In genomic region chr1:153364766-153365678, GRCh38 we compare ENCODE assay signal across 17 cellular contexts. TPM values are rescaled to one million over a fixed set of nuclear protein-coding genes. Genes with fewer than 3 reads are reported as not detected.
DNase-seq lines count a peak whose midpoint lies in the region; ATAC-seq, FAIRE-seq and TF ChIP-seq lines count a peak whose summit lies in the region.
"Had no signal": no experiment of that assay in that cellular context is flagged by ENCODE, and none has a peak within 500 bp of the region (broad histone marks: within the 10 kb centered on the region; RNA-seq: fewer than 3 reads in every experiment).

No MANE protein-coding gene starts in this region.

- H3K4me3 ChIP-seq in bronchial epithelial cell (ENCODE audit: low read depth, low read length) = no peak overlapping the region
- H3K4me3 ChIP-seq in skin epidermis = no peak overlapping the region
- H3K4me3 ChIP-seq: HAP-1, lung, tibial artery had no signal

- FAIRE-seq in bronchial epithelial cell (lab: Jason Lieb, UNC) = peak; percentile 96

- H3K36me3 ChIP-seq in bronchial epithelial cell (ENCODE audit: control insufficient read depth, insufficient read depth, low read length) = no peaks in the 10 kb centered on the region
- H3K36me3 ChIP-seq: HAP-1, tibial artery, WERI-Rb-1 had no signal

- DNase-seq in NOMO-1 treated with DMSO at 0.1 percent for 48 hours (lab: John Stamatoyannopoulos, UW; ENCODE audit: unreplicated experiment) = peak; percentile 94
- DNase-seq in bronchial epithelial cell (ENCODE audit: low read depth) = peak; percentile 88
- DNase-seq in activated naive CD4-positive, alpha-beta T cell treated with anti-CD3 and anti-CD28 coated beads, Interleukin-2, amount 50 U/mL, for 72 hours (ENCODE audit: low spot score in 2 of 2) = no peak
- DNase-seq: activated CD8-positive, alpha-beta memory T cell treated with anti-CD3 and anti-CD28 coated beads for 24 hours; CD4-positive, CD25-positive, alpha-beta regulatory T cell; NCI-H1105 treated with DMSO at 0.1 percent for 48 hours; NCI-H2227 treated with DMSO at 0.1 percent for 48 hours; nephron progenitor cell; right cardiac atrium; SW 1271 had no signal

- peak overlapping the region in 1 of 2 donors; percentile 90 for H3K27ac Mint-ChIP-seq in activated naive CD4-positive, alpha-beta T cell treated with anti-CD3 and anti-CD28 coated beads, Interleukin-2, amount 50 U/mL, for 72 hours
- H3K27ac Mint-ChIP-seq: CD4-positive, CD25-positive, alpha-beta regulatory T cell; IgD-negative memory B cell; nephron progenitor cell had no signal

- TF ChIP-seq CTCF in bronchial epithelial cell (IDR thresholded peaks at IDR 0.05; ENCODE audit: insufficient read depth, low read length, severe bottlenecking) = peak; percentile 33

- no peaks in the 10 kb centered on the region for H3K27me3 ChIP-seq in bronchial epithelial cell (ENCODE audit: control insufficient read depth, insufficient read depth, low read length)

- no peaks in the 10 kb centered on the region for H3K9me3 Mint-ChIP-seq in activated naive CD4-positive, alpha-beta T cell treated with anti-CD3 and anti-CD28 coated beads, Interleukin-2, amount 50 U/mL, for 72 hours
- H3K9me3 Mint-ChIP-seq: CD4-positive, CD25-positive, alpha-beta regulatory T cell; IgD-negative memory B cell had no signal

- no peak for ATAC-seq in GM18870 (IDR thresholded peaks at IDR 0.05; ENCODE audit: unreplicated experiment)
- no peak for ATAC-seq in activated naive CD4-positive, alpha-beta T cell treated with anti-CD3 and anti-CD28 coated beads, Interleukin-2, amount 50 U/mL, for 72 hours
- ATAC-seq: right cardiac atrium had no signal

- H3K27ac ChIP-seq in skin epidermis = peak overlapping the region in 16 of 21 experiments; percentile 10 to 91 (median 60)
- H3K27ac ChIP-seq: tibial artery, WERI-Rb-1 had no signal

- no peaks in the 10 kb centered on the region for H3K36me3 Mint-ChIP-seq in activated naive CD4-positive, alpha-beta T cell treated with anti-CD3 and anti-CD28 coated beads, Interleukin-2, amount 50 U/mL, for 72 hours
- H3K36me3 Mint-ChIP-seq: CD4-positive, CD25-positive, alpha-beta regulatory T cell had no signal

RNA-seq across cellular contexts. Expression of gene S100A9, which starts 7.4 kb away (rescaled TPM):
- total RNA-seq in bronchial epithelial cell = 735 and 3,796 TPM in 2 replicates
- 1 to 10 TPM in 1 of 2 donors, under 1 TPM in 1; 0.73 to 1.4 TPM for total RNA-seq in activated naive CD4-positive, alpha-beta T cell treated with anti-CD3 and anti-CD28 coated beads, Interleukin-2, amount 50 U/mL, for 72 hours
- total RNA-seq: CD4-positive, CD25-positive, alpha-beta regulatory T cell had no signal

RNA-seq across cellular contexts. Expression of gene S100A12, which starts 10.4 kb away (rescaled TPM):
- 5.5 TPM in 1 of 2 replicates, not detected in the other for total RNA-seq in bronchial epithelial cell
- not detected for total RNA-seq in activated naive CD4-positive, alpha-beta T cell treated with anti-CD3 and anti-CD28 coated beads, Interleukin-2, amount 50 U/mL, for 72 hours
- total RNA-seq: CD4-positive, CD25-positive, alpha-beta regulatory T cell had no signal

RNA-seq across cellular contexts. Expression of gene PGLYRP4, which starts 16.4 kb away (rescaled TPM):
- total RNA-seq in bronchial epithelial cell = 2.0 TPM in 1 of 2 replicates, not detected in the other
- total RNA-seq in activated naive CD4-positive, alpha-beta T cell treated with anti-CD3 and anti-CD28 coated beads, Interleukin-2, amount 50 U/mL, for 72 hours = not detected
- total RNA-seq: right cardiac atrium had no signal

RNA-seq across cellular contexts. Expression of gene S100A8, which starts 25.9 kb away (rescaled TPM):
- total RNA-seq in bronchial epithelial cell = 50.0 and 551 TPM in 2 replicates
- total RNA-seq in activated naive CD4-positive, alpha-beta T cell treated with anti-CD3 and anti-CD28 coated beads, Interleukin-2, amount 50 U/mL, for 72 hours = not detected
- total RNA-seq: CD4-positive, CD25-positive, alpha-beta regulatory T cell had no signal

RNA-seq across cellular contexts. Expression of gene S100A7A, which starts 51.3 kb away (rescaled TPM):
- total RNA-seq in bronchial epithelial cell = not detected in 2 replicates
- not detected for total RNA-seq in activated naive CD4-positive, alpha-beta T cell treated with anti-CD3 and anti-CD28 coated beads, Interleukin-2, amount 50 U/mL, for 72 hours
- total RNA-seq: CD4-positive, CD25-positive, alpha-beta regulatory T cell; lung; right cardiac atrium had no signal

Comparison
In these comparisons a context has a peak if more than half of its experiments do, and no peak if none do; other contexts are left out.
1. DNase-seq: peak in NOMO-1 treated with DMSO at 0.1 percent for 48 hours (single experiment) and bronchial epithelial cell (single experiment); none in activated naive CD4-positive, alpha-beta T cell treated with anti-CD3 and anti-CD28 coated beads, Interleukin-2, amount 50 U/mL, for 72 hours (0 of 2).
2. RNA of gene S100A9, which starts 7.4 kb away (total RNA-seq): 735 to 3,796 TPM in bronchial epithelial cell; 0.73 to 1.4 TPM in activated naive CD4-positive, alpha-beta T cell treated with anti-CD3 and anti-CD28 coated beads, Interleukin-2, amount 50 U/mL, for 72 hours; every median in the first group is over 100 times any median in the second.